ENCODE assay signal across 31 cellular contexts in genomic region chr19:30520735-30521479, GRCh38.
"Had no signal": no experiment of that assay in that cellular context is flagged by ENCODE, and none has a peak within 500 bp of the region (broad histone marks: within the 10 kb centered on the region; RNA-seq: fewer than 3 reads in every experiment).

No MANE protein-coding gene starts in this region.

- DNase-seq: activated B cell treated with CpG ODN at 0.5 μM for 24 hours; activated CD4-positive, alpha-beta memory T cell treated with anti-CD3 and anti-CD28 coated beads for 36 hours; activated CD4-positive, alpha-beta T cell treated with anti-CD3 and anti-CD28 coated beads for 36 hours; activated CD4-positive, alpha-beta T cell treated with anti-CD3 and anti-CD28 coated beads, Interleukin-2, amount 10 ng/mL, durations not matched to agents 24 days and 14 days; activated CD8-positive, alpha-beta T cell treated with anti-CD3 and anti-CD28 coated beads, Interleukin-2, amount 10 ng/mL, durations not matched to agents 7 days and 5 days; activated effector memory CD4-positive, alpha-beta T cell treated with Interleukin-2 at 50 U/mL for 16 hours; activated gamma-delta T cell treated with Interleukin-2 at 50 U/mL for 16 hours; activated naive CD4-positive, alpha-beta T cell treated with anti-CD3 and anti-CD28 coated beads, Interleukin-2, amount 50 U/mL, for 16 hours; activated naive CD4-positive, alpha-beta T cell treated with Interleukin-2 at 50 U/mL for 16 hours; activated T-cell treated with anti-CD3 and anti-CD28 coated beads, Interleukin-2, amount 50 U/mL, for 4 hours; amniotic stem cell; anterior cingulate cortex; brain microvascular endothelial cell; caudate nucleus; effector CD8-positive, alpha-beta T cell; esophagus squamous epithelium; foreskin melanocyte; SW 1271; T-cell; T1000; WERI-Rb-1 had no signal

- H3K9me3 ChIP-seq: esophagus squamous epithelium, gastroesophageal sphincter had no signal

- H3K9me3 Mint-ChIP-seq: activated CD4-positive, alpha-beta memory T cell treated with anti-CD3 and anti-CD28 coated beads for 36 hours; activated CD4-positive, alpha-beta T cell treated with anti-CD3 and anti-CD28 coated beads, Interleukin-2, amount 10 ng/mL, durations not matched to agents 24 days and 14 days; activated T-cell treated with anti-CD3 and anti-CD28 coated beads, Interleukin-2, amount 50 U/mL, for 4 hours; activated T-helper 17 cell treated with anti-CD3 and anti-CD28 coated beads, Interleukin-2, amount 50 U/mL, for 72 hours; T-cell; T-helper 1 cell treated with Interleukin-12 subunit alpha and Interleukin-12 subunit beta and Interleukin-4 antibody, amounts not matched to agents 30 μg/mL and 1 μg/mL, for 36 hours had no signal

- H3K36me3 Mint-ChIP-seq: activated CD4-positive, alpha-beta memory T cell treated with anti-CD3 and anti-CD28 coated beads for 36 hours; activated naive CD8-positive, alpha-beta T cell; T-cell had no signal

- H3K27ac ChIP-seq: brain microvascular endothelial cell, epithelial cell of prostate, esophagus squamous epithelium, gastroesophageal sphincter, WERI-Rb-1 had no signal

- H3K4me1 Mint-ChIP-seq: activated B cell treated with CpG ODN at 0.5 μM for 24 hours; activated CD4-positive, alpha-beta T cell treated with anti-CD3 and anti-CD28 coated beads for 36 hours; activated CD4-positive, alpha-beta T cell treated with anti-CD3 and anti-CD28 coated beads, Interleukin-2, amount 10 ng/mL, durations not matched to agents 24 days and 14 days; activated T-helper 17 cell treated with anti-CD3 and anti-CD28 coated beads, Interleukin-2, amount 50 U/mL, for 72 hours; T-cell had no signal

- H3K27me3 ChIP-seq: brain microvascular endothelial cell, esophagus squamous epithelium had no signal

- FAIRE-seq: astrocyte, bronchial epithelial cell, colon, endometrium, endothelial cell of umbilical vein had no signal

- H3K4me3 ChIP-seq: esophagus squamous epithelium, gastroesophageal sphincter had no signal

- H3K4me3 Mint-ChIP-seq: activated B cell treated with CpG ODN at 0.5 μM for 24 hours; activated CD4-positive, alpha-beta memory T cell treated with anti-CD3 and anti-CD28 coated beads for 36 hours; activated CD4-positive, alpha-beta T cell treated with anti-CD3 and anti-CD28 coated beads for 36 hours; activated CD4-positive, alpha-beta T cell treated with anti-CD3 and anti-CD28 coated beads, Interleukin-2, amount 10 ng/mL, durations not matched to agents 24 days and 14 days; activated CD8-positive, alpha-beta T cell treated with anti-CD3 and anti-CD28 coated beads, Interleukin-2, amount 10 ng/mL, durations not matched to agents 7 days and 5 days; activated naive CD8-positive, alpha-beta T cell; activated T-cell treated with anti-CD3 and anti-CD28 coated beads, Interleukin-2, amount 50 U/mL, for 4 hours; activated T-helper 17 cell treated with anti-CD3 and anti-CD28 coated beads, Interleukin-2, amount 50 U/mL, for 72 hours; T-cell; T-helper 1 cell treated with Interleukin-12 subunit alpha and Interleukin-12 subunit beta and Interleukin-4 antibody, amounts not matched to agents 30 μg/mL and 1 μg/mL, for 36 hours had no signal

- H3K27me3 Mint-ChIP-seq: activated CD4-positive, alpha-beta memory T cell treated with anti-CD3 and anti-CD28 coated beads for 36 hours; activated CD4-positive, alpha-beta T cell treated with anti-CD3 and anti-CD28 coated beads, Interleukin-2, amount 10 ng/mL, durations not matched to agents 24 days and 14 days had no signal

- H3K27ac Mint-ChIP-seq: activated B cell treated with CpG ODN at 0.5 μM for 24 hours; activated CD4-positive, alpha-beta memory T cell treated with anti-CD3 and anti-CD28 coated beads for 36 hours; activated CD4-positive, alpha-beta T cell treated with anti-CD3 and anti-CD28 coated beads for 36 hours; activated CD4-positive, alpha-beta T cell treated with anti-CD3 and anti-CD28 coated beads, Interleukin-2, amount 10 ng/mL, durations not matched to agents 24 days and 14 days; activated CD8-positive, alpha-beta T cell treated with anti-CD3 and anti-CD28 coated beads, Interleukin-2, amount 10 ng/mL, durations not matched to agents 7 days and 5 days; activated naive CD8-positive, alpha-beta T cell; activated T-helper 17 cell treated with anti-CD3 and anti-CD28 coated beads, Interleukin-2, amount 50 U/mL, for 72 hours; T-cell; T-helper 1 cell treated with Interleukin-12 subunit alpha and Interleukin-12 subunit beta and Interleukin-4 antibody, amounts not matched to agents 30 μg/mL and 1 μg/mL, for 36 hours had no signal

- H3K36me3 ChIP-seq: brain microvascular endothelial cell, esophagus squamous epithelium, gastroesophageal sphincter, WERI-Rb-1 had no signal

- H3K4me1 ChIP-seq: esophagus squamous epithelium, gastroesophageal sphincter had no signal
